In genomic region chr9:71929791-71930440, GRCh38 we compare ENCODE assay signal across 24 cellular contexts. TPM values are rescaled to one million over a fixed set of nuclear protein-coding genes. Genes with fewer than 3 reads are reported as not detected.
DNase-seq lines count a peak whose midpoint lies in the region; ATAC-seq, FAIRE-seq and TF ChIP-seq lines count a peak whose summit lies in the region.
"Had no signal": no experiment of that assay in that cellular context is flagged by ENCODE, and none has a peak within 500 bp of the region (broad histone marks: within the 10 kb centered on the region; RNA-seq: fewer than 3 reads in every experiment).

No MANE protein-coding gene starts in this region.

- peak; percentile 79 for DNase-seq in EL
- DNase-seq in MM.1S, result no peak
- DNase-seq in myocyte (ENCODE audit: low read depth), result peak; percentile 35
- no peak for DNase-seq in H9
- no peak for DNase-seq in activated naive CD8-positive, alpha-beta T cell treated with anti-CD3 and anti-CD28 coated beads, Interleukin-2, amount 50 U/mL, for 24 hours
- no peak for DNase-seq in effector memory CD8-positive, alpha-beta T cell
- no peak for DNase-seq in DMS114 treated with DMSO at 0.1 percent for 48 hours (lab: John Stamatoyannopoulos, UW; ENCODE audit: unreplicated experiment)
- DNase-seq: activated T-cell treated with anti-CD3 and anti-CD28 coated beads, Interleukin-2, amount 50 U/mL, for 72 hours; caudate nucleus; effector CD8-positive, alpha-beta T cell; hippocampal formation; NCI-H2029 treated with DMSO at 0.1 percent for 48 hours; NCI-H510A treated with DMSO at 0.1 percent for 48 hours; nephron progenitor cell; SIG-M5; small intestine; stimulated activated CD4-positive, alpha-beta T cell treated with anti-CD3 and anti-CD28 coated beads, Interleukin-4, amount 100 ng/mL, for 24 hours; substantia nigra; T-helper 17 cell had no signal

- H3K4me1 ChIP-seq in MM.1S (ENCODE audit: low read length) (peaks cover 10% of the 10 kb centered on the region; the same call in 1 of the 2 replicates), H9 (ENCODE audit: insufficient read depth, low read length) (peaks cover 2% of the 10 kb centered on the region; the same call in 1 of the 2 replicates)
- H3K4me1 ChIP-seq: prostate gland had no signal

- H3F3A ChIP-seq in MM.1S (ENCODE audit: insufficient read depth, low read length), result no peaks in the 10 kb centered on the region

- H3K79me1 ChIP-seq in H9 (ENCODE audit: insufficient read depth, low read depth, low read length, poor library complexity, severe bottlenecking), result peaks cover 4% of the 10 kb centered on the region

- H3K27me3 ChIP-seq in MM.1S (replicated peaks; ENCODE audit: insufficient read depth, low read length) (no peaks in the 10 kb centered on the region), H9 (ENCODE audit: insufficient read depth, low read length) (no peaks in the 10 kb centered on the region)
- H3K27me3 ChIP-seq: BLaER1 treated with 17β-estradiol and CSF1 and Interleukin-3, amounts not matched to agents 10 nM and 100 nM had no signal

- peaks cover 3 to 7% (median 6%) of the 10 kb centered on the region in 3 experiments for H3K36me3 Mint-ChIP-seq in H9 (ENCODE audit: insufficient read depth in 1 of 3, low read depth in 3 of 3)
- peaks cover 28% of the 10 kb centered on the region for H3K36me3 Mint-ChIP-seq in activated naive CD8-positive, alpha-beta T cell treated with anti-CD3 and anti-CD28 coated beads, Interleukin-2, amount 50 U/mL, for 24 hours (ENCODE audit: low read depth)
- no peaks in the 10 kb centered on the region for H3K36me3 Mint-ChIP-seq in effector memory CD8-positive, alpha-beta T cell (ENCODE audit: insufficient read depth)

- FAIRE-seq in colon (lab: Jason Lieb, UNC), result peak; percentile 82
- FAIRE-seq: HepG2, small intestine had no signal

- H4K8ac ChIP-seq in H9 (replicated peaks; ENCODE audit: insufficient read length, low read depth, low read length), result no peak overlapping the region

- H2AK5ac ChIP-seq in H9 (ENCODE audit: insufficient read length, low read length), result no peak overlapping the region

- no peak overlapping the region for H3K4me3 ChIP-seq in MM.1S (ENCODE audit: low read length)
- H3K4me3 ChIP-seq: BLaER1 treated with 17β-estradiol and CSF1 and Interleukin-3, amounts not matched to agents 10 nM and 100 nM; prostate gland had no signal

- H3K9ac ChIP-seq in MM.1S (ENCODE audit: low read length) (no peak overlapping the region), H9 (ENCODE audit: extremely low read depth, insufficient read length, low read length) (no peak overlapping the region)
- H3K9ac ChIP-seq: BLaER1 treated with 17β-estradiol and CSF1 and Interleukin-3, amounts not matched to agents 10 nM and 100 nM had no signal

- no peak overlapping the region for H3K23ac ChIP-seq in H9 (ENCODE audit: insufficient read length, low read depth, low read length)

- no peak overlapping the region for H2BK12ac ChIP-seq in H9 (ENCODE audit: insufficient read length, low read depth, low read length)

- no peak for TF ChIP-seq CTCF in MM.1S (IDR thresholded peaks at IDR 0.05; ENCODE audit: low read length)
- no peak for TF ChIP-seq CTCF in H9 (conservative IDR thresholded peaks at IDR 0.05)

- H3K18ac ChIP-seq in H9 (ENCODE audit: insufficient read length, low read depth, low read length), result no peak overlapping the region

- no peak overlapping the region for H3K27ac Mint-ChIP-seq in H9
- H3K27ac Mint-ChIP-seq in activated naive CD8-positive, alpha-beta T cell treated with anti-CD3 and anti-CD28 coated beads, Interleukin-2, amount 50 U/mL, for 24 hours, result no peak overlapping the region
- H3K27ac Mint-ChIP-seq in effector memory CD8-positive, alpha-beta T cell, result no peak overlapping the region
- H3K27ac Mint-ChIP-seq: activated T-cell treated with anti-CD3 and anti-CD28 coated beads, Interleukin-2, amount 50 U/mL, for 72 hours; nephron progenitor cell; T-helper 17 cell; WTC11 had no signal

- H3K23me2 ChIP-seq in H9 (ENCODE audit: insufficient read length, low read depth, low read length, poor library complexity, severe bottlenecking), result no peaks in the 10 kb centered on the region

- H2BK15ac ChIP-seq in H9 (ENCODE audit: low read depth, low read length), result no peak overlapping the region

- H3K79me2 ChIP-seq in MM.1S (ENCODE audit: low read length) (peaks cover 48% of the 10 kb centered on the region), H9 (ENCODE audit: insufficient read depth, low read length) (no peaks in the 10 kb centered on the region; the same call in 1 of the 2 replicates)

- no peaks in the 10 kb centered on the region for H3K36me3 ChIP-seq in MM.1S (replicated peaks; ENCODE audit: insufficient read depth, low read length)
- H3K36me3 ChIP-seq: prostate gland had no signal

- no peak overlapping the region for H3K4me2 ChIP-seq in MM.1S (ENCODE audit: low read depth, low read length)
- H3K4me2 ChIP-seq in H9 (ENCODE audit: insufficient read depth, insufficient read length, low read length), result no peak overlapping the region

- no peak overlapping the region for H3K14ac ChIP-seq in H9 (ENCODE audit: insufficient read depth, low read length)

- no peak for ATAC-seq in activated naive CD8-positive, alpha-beta T cell treated with anti-CD3 and anti-CD28 coated beads, Interleukin-2, amount 50 U/mL, for 24 hours
- ATAC-seq in effector memory CD8-positive, alpha-beta T cell (replicated peaks), result no peak
- ATAC-seq: activated T-cell treated with anti-CD3 and anti-CD28 coated beads, Interleukin-2, amount 50 U/mL, for 72 hours; HepG2; T-helper 17 cell; WTC11 had no signal

- no peak overlapping the region for H3K4me3 Mint-ChIP-seq in H9
- H3K4me3 Mint-ChIP-seq in activated naive CD8-positive, alpha-beta T cell treated with anti-CD3 and anti-CD28 coated beads, Interleukin-2, amount 50 U/mL, for 24 hours, result no peak overlapping the region
- H3K4me3 Mint-ChIP-seq in effector memory CD8-positive, alpha-beta T cell, result no peak overlapping the region
- H3K4me3 Mint-ChIP-seq: activated T-cell treated with anti-CD3 and anti-CD28 coated beads, Interleukin-2, amount 50 U/mL, for 72 hours; nephron progenitor cell; T-helper 17 cell; WTC11 had no signal

- H2BK5ac ChIP-seq in H9 (ENCODE audit: insufficient read length, low read length), result no peak overlapping the region

- WGBS in H9 (ENCODE audit: extremely low coverage, insufficient read length, low lambda C conversion rate), result no CpG with 5 or more reads among the region's 2 CpGs

- H3K9me3 ChIP-seq in MM.1S (replicated peaks; ENCODE audit: insufficient read depth, low read length) (no peaks in the 10 kb centered on the region), H9 (ENCODE audit: control insufficient read depth, low read depth, low read length) (no peaks in the 10 kb centered on the region)
- H3K9me3 ChIP-seq: prostate gland had no signal

- H3K9me3 Mint-ChIP-seq in H9, result no peaks in the 10 kb centered on the region
- no peaks in the 10 kb centered on the region for H3K9me3 Mint-ChIP-seq in activated naive CD8-positive, alpha-beta T cell treated with anti-CD3 and anti-CD28 coated beads, Interleukin-2, amount 50 U/mL, for 24 hours
- H3K9me3 Mint-ChIP-seq in effector memory CD8-positive, alpha-beta T cell, result no peaks in the 10 kb centered on the region
- H3K9me3 Mint-ChIP-seq: activated T-cell treated with anti-CD3 and anti-CD28 coated beads, Interleukin-2, amount 50 U/mL, for 72 hours had no signal

- H3K56ac ChIP-seq in H9 (ENCODE audit: insufficient read length, low read depth, low read length), result no peak overlapping the region

- H4K5ac ChIP-seq in H9 (ENCODE audit: insufficient read length, low read depth, low read length), result no peak overlapping the region

- no peaks in the 10 kb centered on the region for H3K27me3 Mint-ChIP-seq in H9 (ENCODE audit: low read depth)
- no peaks in the 10 kb centered on the region for H3K27me3 Mint-ChIP-seq in activated naive CD8-positive, alpha-beta T cell treated with anti-CD3 and anti-CD28 coated beads, Interleukin-2, amount 50 U/mL, for 24 hours
- H3K27me3 Mint-ChIP-seq in effector memory CD8-positive, alpha-beta T cell, result no peaks in the 10 kb centered on the region
- H3K27me3 Mint-ChIP-seq: T-helper 17 cell had no signal

- no peak overlapping the region for H3T11ph ChIP-seq in H9 (ENCODE audit: low read length)

- peak overlapping the region; percentile 3; the same call in 1 of the 2 replicates for H3K27ac ChIP-seq in MM.1S (ENCODE audit: low read length)
- no peak overlapping the region for H3K27ac ChIP-seq in H9 (ENCODE audit: insufficient read length, low read depth, low read length)
- H3K27ac ChIP-seq: BLaER1 treated with 17β-estradiol and CSF1 and Interleukin-3, amounts not matched to agents 10 nM and 100 nM had no signal

- H2AFZ ChIP-seq in MM.1S (ENCODE audit: low read length) (no peak overlapping the region), H9 (ENCODE audit: low read length) (no peak overlapping the region)

- no peak overlapping the region for H4K91ac ChIP-seq in H9 (ENCODE audit: insufficient read length, low read depth, low read length)

- H2BK120ac ChIP-seq in H9 (ENCODE audit: low read depth, low read length, poor library complexity, severe bottlenecking), result no peak overlapping the region

- H2BK20ac ChIP-seq in H9 (ENCODE audit: low read depth, low read length, poor library complexity, severe bottlenecking), result no peak overlapping the region

- H3K4ac ChIP-seq in H9 (ENCODE audit: low read depth, low read length), result no peak overlapping the region

- H3K9me2 ChIP-seq in MM.1S (replicated peaks; ENCODE audit: insufficient read depth, low read length), result no peaks in the 10 kb centered on the region

- H3K4me1 Mint-ChIP-seq in H9, result peaks cover 30 to 41% of the 10 kb centered on the region in 2 experiments
- H3K4me1 Mint-ChIP-seq in activated naive CD8-positive, alpha-beta T cell treated with anti-CD3 and anti-CD28 coated beads, Interleukin-2, amount 50 U/mL, for 24 hours, result peaks cover 6% of the 10 kb centered on the region
- H3K4me1 Mint-ChIP-seq in effector memory CD8-positive, alpha-beta T cell (ENCODE audit: low read depth in 2 of 2), result peaks cover 0 to 11% of the 10 kb centered on the region in 2 donors

- no peaks in the 10 kb centered on the region for H4K20me1 ChIP-seq in MM.1S (ENCODE audit: insufficient read depth, low read length)
- no peaks in the 10 kb centered on the region for H4K20me1 ChIP-seq in H9 (ENCODE audit: control insufficient read depth, insufficient read depth, insufficient read length)

RNA-seq across cellular contexts. Expression of gene C9orf85, which starts 18.5 kb away (rescaled TPM):
- total RNA-seq in myocyte (13.2 and 14.3 TPM in 2 replicates), H9 (2021) (14.1 and 14.4 TPM in 2 replicates)
- 9.3 TPM for polyA plus RNA-seq in myocyte (2012)

RNA-seq across cellular contexts. Expression of gene ABHD17B, which starts 18.9 kb away (rescaled TPM):
- 28.7 and 31.7 TPM in 2 replicates for total RNA-seq in myocyte
- 7.3 TPM for polyA plus RNA-seq in myocyte (2012)
- total RNA-seq in H9 (2021), result 67.6 and 70.2 TPM in 2 replicates

Comparison
In these comparisons a context has a peak if more than half of its experiments do, and no peak if none do; other contexts are left out.
1. DNase-seq: peak in EL (single experiment) and myocyte (single experiment); none in MM.1S (single experiment), H9 (single experiment), activated naive CD8-positive, alpha-beta T cell treated with anti-CD3 and anti-CD28 coated beads, Interleukin-2, amount 50 U/mL, for 24 hours (single experiment), effector memory CD8-positive, alpha-beta T cell (0 of 3) and DMS114 treated with DMSO at 0.1 percent for 48 hours (single experiment).